9 cellular contexts compared by ENCODE assay signal in genomic region chr2:210502997-210503621, GRCh38. TPM values are rescaled to one million over a fixed set of nuclear protein-coding genes. Genes with fewer than 3 reads are reported as not detected.
A peak's percentile ranks its signal among the peaks of the same experiment; 100 is the strongest.
DNase-seq lines count a peak whose midpoint lies in the region; ATAC-seq and TF ChIP-seq lines count a peak whose summit lies in the region.
"Had no signal": no experiment of that assay in that cellular context is flagged by ENCODE, and none has a peak within 500 bp of the region (broad histone marks: within the 10 kb centered on the region; RNA-seq: fewer than 3 reads in every experiment).

No MANE protein-coding gene starts in this region.

- intact Hi-C loops in ascending aorta (cut with DNase I), result no loop called here
- intact Hi-C loops in gastrocnemius medialis (cut with DNase I; ENCODE audit: low total_unique reads), result no loop called here

- peak overlapping the region; percentile 30 to 31 for H3K4me3 ChIP-seq in ascending aorta
- H3K4me3 ChIP-seq in gastrocnemius medialis, result peak overlapping the region; percentile 40 to 62 (median 44)

- H3K9me3 ChIP-seq in ascending aorta (peaks cover 7 to 36% of the 10 kb centered on the region in 2 donors), gastrocnemius medialis (no peaks in the 10 kb centered on the region)

- ATAC-seq in GM19438 (IDR thresholded peaks at IDR 0.05; ENCODE audit: low read depth, unreplicated experiment) (peak; percentile 87), HG03460 (IDR thresholded peaks at IDR 0.05; ENCODE audit: unreplicated experiment) (peak; percentile 80), gastrocnemius medialis (peak; percentile 60 to 81)

- peak in 2 of 3 experiments; percentile 54 to 64 for TF ChIP-seq CTCF in ascending aorta (IDR thresholded peaks at IDR 0.05)
- TF ChIP-seq CTCF in gastrocnemius medialis (IDR thresholded peaks at IDR 0.05 in 4 of 5, conservative IDR thresholded peaks at IDR 0.05 in 1 of 5), result peak; percentile 40 to 87 (median 60)

- in situ Hi-C loops in gastrocnemius medialis (cut with MboI; ENCODE audit: low sequenced_read_pairs in 4 of 4), result no loop called here

- DNase-seq in Daoy (ENCODE audit: low read depth) (peak; percentile 19), NOMO-1 treated with dmso at 0.1 percent for 144 hours (lab: John Stamatoyannopoulos, UW; ENCODE audit: unreplicated experiment) (peak; percentile 5), ascending aorta (ENCODE audit: low spot score in 2 of 2) (peak in 1 of 2 donors; percentile 63), iPS DF 19.7 (ENCODE audit: low read depth, low spot score) (peak; percentile 5), gastrocnemius medialis (peak in 1 of 2 donors; percentile 18), GF-D8 (lab: John Stamatoyannopoulos, UW) (no peak)

- no peak overlapping the region for H3K27ac ChIP-seq in ascending aorta
- no peak overlapping the region for H3K27ac ChIP-seq in gastrocnemius medialis
- H3K27ac ChIP-seq: epithelial cell of prostate had no signal

- H3K36me3 ChIP-seq in ascending aorta, result no peaks in the 10 kb centered on the region
- H3K36me3 ChIP-seq in gastrocnemius medialis, result no peaks in the 10 kb centered on the region

- no peak for TF ChIP-seq POLR2A in gastrocnemius medialis (IDR thresholded peaks at IDR 0.05)

- H3K4me1 ChIP-seq in ascending aorta, result no peaks in the 10 kb centered on the region
- H3K4me1 ChIP-seq in gastrocnemius medialis, result peaks cover 5 to 10% of the 10 kb centered on the region in 2 donors

- H3K27me3 ChIP-seq in ascending aorta (no peaks in the 10 kb centered on the region), gastrocnemius medialis (peaks cover 0 to 3% (median 0%) of the 10 kb centered on the region in 3 donors)

RNA-seq across cellular contexts. Expression of gene LANCL1, which starts 26.6 kb away (rescaled TPM):
- 21.9 and 25.6 TPM in 2 replicates for total RNA-seq in Daoy (2014; rRNA removed; shearing (Covaris generic))
- 16.4 TPM for total RNA-seq in ascending aorta
- 10 to 100 TPM; 19.7 to 38.3 (median 24.3) TPM for total RNA-seq in gastrocnemius medialis

RNA-seq across cellular contexts. Expression of gene CPS1, which starts 53.3 kb away (rescaled TPM):
- 11.4 and 11.7 TPM in 2 replicates for total RNA-seq in Daoy (2014; rRNA removed; shearing (Covaris generic))
- total RNA-seq in ascending aorta (9.4 TPM), gastrocnemius medialis (1 to 10 TPM; 1.2 to 4.5 (median 2.6) TPM)
